In genomic region chr17:2800367-2800766, GRCh38 we compare ENCODE assay signal across 21 cellular contexts. TPM values are rescaled to one million over a fixed set of nuclear protein-coding genes. Genes with fewer than 3 reads are reported as not detected.
DNase-seq lines count a peak whose midpoint lies in the region; ATAC-seq and FAIRE-seq lines count a peak whose summit lies in the region.
"Had no signal": no experiment of that assay in that cellular context is flagged by ENCODE, and none has a peak within 500 bp of the region (broad histone marks: within the 10 kb centered on the region; RNA-seq: fewer than 3 reads in every experiment).

No MANE protein-coding gene starts in this region.

- peak overlapping the region in 1 of 2 donors; percentile 16 for H3K27ac Mint-ChIP-seq in effector memory CD8-positive, alpha-beta T cell
- peak overlapping the region; percentile 20 for H3K27ac Mint-ChIP-seq in stimulated activated naive B cell treated with anti-CD40 and anti-IgM and Interleukin-4, amounts not matched to agents 10 μg/mL and 1 μg/mL and 100 μg/mL, for 72 hours

- no peaks in the 10 kb centered on the region for H3K4me1 ChIP-seq in right cardiac atrium (ENCODE audit: control insufficient read depth, insufficient read depth, low read length)
- H3K4me1 ChIP-seq: BE2C had no signal

- in situ Hi-C loops in SK-MEL-5 (cut with HindIII; ENCODE audit: low pct_unique_long_range_greater_than_20kb, low sequenced_read_pairs), result no loop called here

- ATAC-seq in right cardiac atrium, result peak in 1 of 2 donors; percentile 47
- no peak for ATAC-seq in left ventricle myocardium superior
- ATAC-seq in effector memory CD8-positive, alpha-beta T cell (replicated peaks), result no peak
- no peak for ATAC-seq in stimulated activated naive B cell treated with anti-CD40 and anti-IgM and Interleukin-4, amounts not matched to agents 10 μg/mL and 1 μg/mL and 100 μg/mL, for 72 hours (replicated peaks)
- no peak for ATAC-seq in HG02678 (IDR thresholded peaks at IDR 0.05; ENCODE audit: unreplicated experiment)

- no peaks in the 10 kb centered on the region for H3K27me3 Mint-ChIP-seq in effector memory CD8-positive, alpha-beta T cell
- peaks cover 3 to 4% of the 10 kb centered on the region in 2 donors for H3K27me3 Mint-ChIP-seq in stimulated activated naive B cell treated with anti-CD40 and anti-IgM and Interleukin-4, amounts not matched to agents 10 μg/mL and 1 μg/mL and 100 μg/mL, for 72 hours

- no peak overlapping the region for H3K27ac ChIP-seq in right cardiac atrium (ENCODE audit: low read length)
- H3K27ac ChIP-seq: Peyer's patch had no signal

- no peaks in the 10 kb centered on the region for H3K9me3 Mint-ChIP-seq in effector memory CD8-positive, alpha-beta T cell
- H3K9me3 Mint-ChIP-seq in stimulated activated naive B cell treated with anti-CD40 and anti-IgM and Interleukin-4, amounts not matched to agents 10 μg/mL and 1 μg/mL and 100 μg/mL, for 72 hours, result no peaks in the 10 kb centered on the region

- peak in 2 of 3 donors; percentile 21 to 34 for DNase-seq in right cardiac atrium
- no peak for DNase-seq in left ventricle myocardium superior
- peak; percentile 57 for DNase-seq in SK-MEL-5 (ENCODE audit: low read depth, low spot score)
- no peak for DNase-seq in effector memory CD8-positive, alpha-beta T cell
- no peak for DNase-seq in stimulated activated naive B cell treated with anti-CD40 and anti-IgM and Interleukin-4, amounts not matched to agents 10 μg/mL and 1 μg/mL and 100 μg/mL, for 72 hours
- no peak for DNase-seq in frontal cortex (ENCODE audit: low spot score in 2 of 2)
- DNase-seq in globus pallidus (ENCODE audit: low spot score), result no peak
- DNase-seq: BE2C, DMS79 treated with DMSO at 0.1 percent for 48 hours, H7, Kasumi-1, MM.1S, NCI-H1092, NCI-H1436 treated with DMSO at 0.1 percent for 48 hours, NCI-H2081, NCI-H2171 treated with DMSO at 0.1 percent for 48 hours, NCI-H446 treated with DMSO at 0.1 percent for 48 hours, Peyer's patch, SK-N-SH had no signal

- H3K4me1 Mint-ChIP-seq in effector memory CD8-positive, alpha-beta T cell (ENCODE audit: low read depth in 2 of 2), result peaks cover 66 to 80% of the 10 kb centered on the region in 2 donors
- H3K4me1 Mint-ChIP-seq in stimulated activated naive B cell treated with anti-CD40 and anti-IgM and Interleukin-4, amounts not matched to agents 10 μg/mL and 1 μg/mL and 100 μg/mL, for 72 hours, result peaks cover 33 to 37% of the 10 kb centered on the region in 2 donors

- peaks cover 53% of the 10 kb centered on the region for H3K36me3 Mint-ChIP-seq in effector memory CD8-positive, alpha-beta T cell (ENCODE audit: insufficient read depth)
- peaks cover 0 to 19% of the 10 kb centered on the region in 2 donors for H3K36me3 Mint-ChIP-seq in stimulated activated naive B cell treated with anti-CD40 and anti-IgM and Interleukin-4, amounts not matched to agents 10 μg/mL and 1 μg/mL and 100 μg/mL, for 72 hours

- no peak for FAIRE-seq in frontal cortex (lab: Jason Lieb, UNC)
- FAIRE-seq: A204.1 had no signal

- intact Hi-C loops in right cardiac atrium (cut with DNase I) (no loop called here), left ventricle myocardium superior (cut with micrococcal nuclease) (no loop called here)

- no peaks in the 10 kb centered on the region for H3K9me3 ChIP-seq in right cardiac atrium (ENCODE audit: control insufficient read depth, low read length)
- H3K9me3 ChIP-seq: BE2C, Peyer's patch, SK-N-SH had no signal

- peak overlapping the region; percentile 27 to 98 for H3K4me3 Mint-ChIP-seq in effector memory CD8-positive, alpha-beta T cell
- H3K4me3 Mint-ChIP-seq in stimulated activated naive B cell treated with anti-CD40 and anti-IgM and Interleukin-4, amounts not matched to agents 10 μg/mL and 1 μg/mL and 100 μg/mL, for 72 hours, result no peak overlapping the region

- 55% methylated on average over 11 of the region's 11 CpGs for WGBS in right cardiac atrium

- H3K4me3 ChIP-seq in right cardiac atrium (ENCODE audit: low read length), result no peak overlapping the region
- H3K4me3 ChIP-seq: Peyer's patch had no signal

- H3K27me3 ChIP-seq in right cardiac atrium (ENCODE audit: control insufficient read depth, insufficient read depth), result no peaks in the 10 kb centered on the region
- H3K27me3 ChIP-seq: BE2C, Peyer's patch had no signal

RNA-seq across cellular contexts. Expression of gene RAP1GAP2, which starts 4.1 kb away (rescaled TPM):
- total RNA-seq in right cardiac atrium, result 10 to 100 TPM; 35.1 to 62.1 (median 51.3) TPM
- polyA plus RNA-seq in right cardiac atrium, result 29.7 TPM
- 48.9 TPM for total RNA-seq in left ventricle myocardium superior
- 1.7 and 2.0 TPM in 2 replicates for total RNA-seq in SK-MEL-5 (2014; rRNA removed; shearing (Covaris generic))
- polyA plus RNA-seq in SK-MEL-5 (2015; cell fraction: cytosol; rRNA removed), result 3.8 and 4.0 TPM in 2 replicates
- 5.4 and 5.5 TPM in 2 replicates for polyA plus RNA-seq in SK-MEL-5 (2015; cell fraction: nucleus; rRNA removed)
- total RNA-seq in frontal cortex, result 25.3 TPM

RNA-seq across cellular contexts. Expression of gene CCDC92B, which starts 50.9 kb away (rescaled TPM):
- total RNA-seq in right cardiac atrium (under 1 TPM in 3 of 4 donors, not detected in 1; 0.15 to 0.40 (median 0.26) TPM), left ventricle myocardium superior (0.12 TPM), frontal cortex (1.2 TPM)
- polyA plus RNA-seq in right cardiac atrium, result 0.20 TPM
- 0.29 and 0.58 TPM in 2 replicates for total RNA-seq in SK-MEL-5 (2014; rRNA removed; shearing (Covaris generic))
- polyA plus RNA-seq in SK-MEL-5 (2015; cell fraction: cytosol; rRNA removed), result 1.7 and 2.5 TPM in 2 replicates
- 1.4 and 2.7 TPM in 2 replicates for polyA plus RNA-seq in SK-MEL-5 (2015; cell fraction: nucleus; rRNA removed)

Comparison
In these comparisons a context has a peak if more than half of its experiments do, and no peak if none do; other contexts are left out.
1. DNase-seq: peak in right cardiac atrium (2 of 3) and SK-MEL-5 (single experiment); none in left ventricle myocardium superior (single experiment), effector memory CD8-positive, alpha-beta T cell (0 of 3), stimulated activated naive B cell treated with anti-CD40 and anti-IgM and Interleukin-4, amounts not matched to agents 10 μg/mL and 1 μg/mL and 100 μg/mL, for 72 hours (single experiment), frontal cortex (0 of 2) and globus pallidus (single experiment).
2. H3K4me3 Mint-ChIP-seq: peak in effector memory CD8-positive, alpha-beta T cell (2 of 2); none in stimulated activated naive B cell treated with anti-CD40 and anti-IgM and Interleukin-4, amounts not matched to agents 10 μg/mL and 1 μg/mL and 100 μg/mL, for 72 hours (0 of 2).